In the genomic region with DNA sequence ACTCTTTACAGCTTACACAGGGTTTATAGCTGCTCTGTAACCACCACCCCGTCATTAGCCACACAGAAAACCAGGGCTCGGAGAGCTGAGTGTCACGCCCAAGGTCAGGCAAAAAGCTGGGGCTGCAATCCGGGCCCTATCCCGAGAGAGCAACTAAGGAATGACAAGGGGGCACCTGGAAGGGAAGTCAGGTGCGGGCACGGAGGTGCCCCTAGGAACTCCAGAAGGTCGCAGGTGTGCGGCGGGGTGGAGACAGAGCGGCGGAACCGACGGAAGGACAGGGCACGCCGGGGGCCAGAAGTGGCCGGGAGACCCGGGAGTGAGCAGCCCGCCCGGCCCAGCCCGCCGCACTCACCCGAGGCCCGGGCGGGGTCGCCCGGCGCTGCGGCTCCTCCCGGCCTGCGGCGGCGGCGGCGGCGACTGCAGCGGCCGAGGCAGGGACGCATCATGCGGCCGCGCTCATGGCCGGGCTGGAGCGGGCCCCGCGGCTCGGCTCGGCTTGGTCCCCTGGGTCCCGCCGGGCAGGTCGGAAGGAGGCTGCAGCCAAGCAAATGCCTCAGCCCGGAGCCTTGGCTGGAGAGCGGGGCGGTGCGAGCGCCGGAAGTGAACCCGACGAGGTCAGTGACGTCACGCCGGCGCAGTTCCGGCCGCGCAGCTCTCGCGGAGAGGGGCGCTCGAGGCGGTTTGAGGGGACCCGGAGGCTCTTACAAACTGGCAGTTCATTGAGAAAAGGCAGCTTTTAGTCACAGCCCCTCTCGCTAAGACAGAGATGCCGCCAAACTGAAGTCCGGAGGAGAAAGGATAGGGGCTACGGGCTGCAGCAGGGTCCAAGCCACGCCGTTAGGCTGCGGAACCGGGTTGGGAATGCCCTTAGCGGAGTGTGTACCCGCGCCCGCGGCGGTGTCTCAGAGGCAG, we compare ENCODE assay signal across 8 cellular contexts. TPM values are rescaled to one million over a fixed set of nuclear protein-coding genes. Genes with fewer than 3 reads are reported as not detected.
DNase-seq lines count a peak whose midpoint lies in the region; ATAC-seq and TF ChIP-seq lines count a peak whose summit lies in the region.

A gene with protein sequence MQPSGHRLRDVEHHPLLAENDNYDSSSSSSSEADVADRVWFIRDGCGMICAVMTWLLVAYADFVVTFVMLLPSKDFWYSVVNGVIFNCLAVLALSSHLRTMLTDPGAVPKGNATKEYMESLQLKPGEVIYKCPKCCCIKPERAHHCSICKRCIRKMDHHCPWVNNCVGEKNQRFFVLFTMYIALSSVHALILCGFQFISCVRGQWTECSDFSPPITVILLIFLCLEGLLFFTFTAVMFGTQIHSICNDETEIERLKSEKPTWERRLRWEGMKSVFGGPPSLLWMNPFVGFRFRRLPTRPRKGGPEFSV (minus strand): TSS at position 605 of the 915 bp plus-strand sequence. CDS start 20,917 bp downstream, outside the sequence.

- peaks cover 4% of the 10 kb centered on the region for H3K4me1 ChIP-seq in PC-3 (ENCODE audit: insufficient read depth, low read length)
- peaks cover 32% of the 10 kb centered on the region for H3K4me1 ChIP-seq in mucosa of stomach (ENCODE audit: control insufficient read depth, insufficient read depth, low read length)

- intact Hi-C loops in PC-3 (cut with micrococcal nuclease): loop anchor here (2.0 to 5.0 kb wide), 4 partner anchors 16 to 76 kb away; no protein-coding TSS in a partner anchor

- ATAC-seq in PC-3: peak; percentile 84

- H3K27ac ChIP-seq in PC-3 (ENCODE audit: low read length): peak within 1 kb of the TSS; percentile 86

- H3K9ac ChIP-seq in PC-3 (ENCODE audit: low read length) (peak within 1 kb of the TSS; percentile 99), mucosa of stomach (ENCODE audit: low read length) (peak within 1 kb of the TSS; percentile 78)

- no peaks in the 10 kb centered on the region for H3K9me3 ChIP-seq in PC-3 (ENCODE audit: low read length)
- no peaks in the 10 kb centered on the region for H3K9me3 ChIP-seq in mucosa of stomach (ENCODE audit: control insufficient read depth, low read length)

- H3K36me3 ChIP-seq in PC-3 (ENCODE audit: low read depth, low read length) (peaks cover 3% of the 10 kb centered on the region; the same call in 1 of the 2 replicates), mucosa of stomach (ENCODE audit: control insufficient read depth, insufficient read depth, low read length) (no peaks in the 10 kb centered on the region)

- H3K4me3 ChIP-seq in PC-3 (ENCODE audit: low read length) (peak within 1 kb of the TSS; percentile 98), epithelial cell of proximal tubule (ENCODE audit: low read depth, low read length) (peak within 1 kb of the TSS; percentile 92), mucosa of stomach (ENCODE audit: low read length) (peak within 1 kb of the TSS; percentile 96)

- H3K79me2 ChIP-seq in PC-3 (ENCODE audit: low read length): peaks cover 48% of the 10 kb centered on the region

- H3K4me2 ChIP-seq in PC-3 (ENCODE audit: low read length): peak within 1 kb of the TSS; percentile 95

- no peaks in the 10 kb centered on the region for H3F3A ChIP-seq in PC-3 (ENCODE audit: low read length, unreplicated experiment)

- DNase-seq in Caki2 (ENCODE audit: low read depth) (peak; percentile 83), GM20000 (ENCODE audit: low spot score) (peak; percentile 97), HT1080 (ENCODE audit: low read depth) (peak; percentile 75), PC-3 (peak; percentile 75), activated T-cell treated with anti-CD3 and anti-CD28 coated beads for 48 hours (ENCODE audit: low read depth) (peak; percentile 82), epithelial cell of proximal tubule (ENCODE audit: low read depth) (no peak)
- DNase-seq in stimulated activated CD8-positive, alpha-beta memory T cell treated with anti-CD3 and anti-CD28 coated beads, Interleukin-7, amount 100 ng/mL, for 1 hour (ENCODE audit: low read depth in 2 of 2): peak; percentile 74 to 76

- H3K9me2 ChIP-seq in PC-3 (replicated peaks; ENCODE audit: low read length): no peaks in the 10 kb centered on the region

- in situ Hi-C loops in Caki2 (cut with HindIII; ENCODE audit: low pct_unique_long_range_greater_than_20kb, low sequenced_read_pairs): no loop called here

- H2AFZ ChIP-seq in PC-3 (ENCODE audit: low read length): peak within 1 kb of the TSS; percentile 91

- no TSS peak for BruUV-seq in PC-3 (replicated peaks; lab: Mats Ljungman, UMichigan)

- H4K20me1 ChIP-seq in PC-3 (ENCODE audit: low read length): 0 out of 2 replicates have a peak, but pooled peaks cover 8% of the 10 kb centered on the region

- CTCF ChIA-PET in PC-3 (lab: Charles Lee): interaction anchor here (0.6 to 1.5 kb wide), 4 partner anchors 18 to 165 kb away, joined by 3 to 5 read pairs (median 4); no protein-coding TSS in a partner anchor

- POLR2A ChIA-PET in PC-3 (lab: Charles Lee; ENCODE audit: unreplicated experiment): interaction anchor here (0.7 kb wide), 2 partner anchors 16 to 20 kb away, joined by 3 to 6 read pairs; a partner anchor contains a TSS

- no peak for TF ChIP-seq CTCF in GM20000 (IDR thresholded peaks at IDR 0.05; ENCODE audit: extremely low read depth, missing control alignments)
- TF ChIP-seq CTCF in PC-3 (conservative IDR thresholded peaks at IDR 0.05; ENCODE audit: low read depth, low read length): no peak
- TF ChIP-seq CTCF in epithelial cell of proximal tubule (conservative IDR thresholded peaks at IDR 0.05; ENCODE audit: low read depth, low read length): no peak

- no peaks in the 10 kb centered on the region for H3K27me3 ChIP-seq in PC-3 (ENCODE audit: low read length)
- no peaks in the 10 kb centered on the region for H3K27me3 ChIP-seq in mucosa of stomach (ENCODE audit: control insufficient read depth, insufficient read depth, low read length)

RNA-seq across cellular contexts. Expression of the gene that starts here (rescaled TPM):
- 90.1 and 107 TPM in 2 replicates for total RNA-seq in Caki2 (2014; rRNA removed; shearing (Covaris generic); ENCODE audit: low replicate concordance)
- total RNA-seq in HT1080 (2014; rRNA removed; shearing (Covaris generic)): 53.6 and 59.7 TPM in 2 replicates
- 62.4 and 62.7 TPM in 2 replicates for polyA plus RNA-seq in HT1080 (2015; cell fraction: cytosol; rRNA removed)
- polyA plus RNA-seq in HT1080 (2015; cell fraction: nucleus; rRNA removed): 74.8 and 75.3 TPM in 2 replicates
- total RNA-seq in PC-3 (2014; rRNA removed) (37.0 and 42.1 TPM in 2 replicates), epithelial cell of proximal tubule (61.4 and 74.1 TPM in 2 replicates)
